In the genomic region with DNA sequence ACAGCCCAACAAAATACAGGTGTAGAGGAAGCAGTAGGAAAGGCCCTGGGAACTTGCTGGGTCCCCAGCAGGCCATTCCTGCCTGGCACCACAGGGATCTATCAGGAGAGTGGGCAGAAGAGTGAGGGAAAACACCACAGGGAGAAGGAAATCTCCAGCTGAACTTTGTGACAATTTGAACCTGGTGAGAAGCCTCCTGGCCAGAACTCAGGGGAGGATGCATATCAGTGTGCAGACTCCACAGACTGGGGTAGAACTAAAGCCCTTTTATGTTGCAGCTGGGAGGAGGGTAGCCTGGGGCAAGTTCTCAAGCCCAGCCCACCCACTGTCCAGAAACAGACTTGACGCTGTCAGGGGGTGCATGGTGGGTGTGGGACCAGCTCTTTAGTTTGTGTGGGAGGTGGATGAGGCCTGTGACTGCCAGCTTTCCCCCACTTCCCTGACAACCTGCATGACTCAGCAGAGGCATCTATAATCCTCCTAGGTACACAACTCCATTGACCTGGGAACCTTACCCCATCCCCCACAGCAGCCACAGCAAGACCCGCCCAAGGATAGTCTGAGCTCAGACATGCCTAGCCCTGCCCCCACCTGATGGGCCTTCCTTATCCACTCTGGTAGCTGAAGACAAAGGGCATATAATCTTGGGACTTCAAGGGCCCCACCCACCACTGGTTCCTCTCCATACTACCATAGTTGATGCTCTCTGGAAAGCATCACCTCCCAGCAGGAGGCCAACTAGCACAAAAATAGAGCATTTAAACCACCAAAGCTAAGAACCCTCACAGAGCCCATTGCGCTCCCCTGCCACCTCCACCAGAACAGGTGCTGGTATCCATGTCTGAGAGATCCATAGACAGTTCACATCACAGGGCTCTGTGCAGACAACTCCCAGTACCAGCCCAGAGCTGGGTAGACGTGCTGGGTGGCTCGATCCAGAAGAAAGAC, we compare ENCODE assay signal across 15 cellular contexts. TPM values are rescaled to one million over a fixed set of nuclear protein-coding genes. Genes with fewer than 3 reads are reported as not detected.
DNase-seq lines count a peak whose midpoint lies in the region; ATAC-seq, FAIRE-seq and TF ChIP-seq lines count a peak whose summit lies in the region.
"Had no signal": no experiment of that assay in that cellular context is flagged by ENCODE, and none has a peak within 500 bp of the region (broad histone marks: within the 10 kb centered on the region; RNA-seq: fewer than 3 reads in every experiment).

No MANE protein-coding gene starts in this region.

- 81 to 85% (median 84%) methylated on average over 4 to 5 of the region's 5 CpGs for WGBS in stomach, 5 donors

- no peaks in the 10 kb centered on the region for H3K36me3 ChIP-seq in stomach
- H3K36me3 ChIP-seq: ascending aorta had no signal

- TF ChIP-seq EP300 in stomach (IDR thresholded peaks at IDR 0.05) = no peak

- H3K27me3 ChIP-seq in foreskin keratinocyte (no peaks in the 10 kb centered on the region), stomach (no peaks in the 10 kb centered on the region)
- H3K27me3 ChIP-seq: ascending aorta, dorsolateral prefrontal cortex had no signal

- DNase-seq in activated CD4-positive, alpha-beta T cell treated with anti-CD3 and anti-CD28 coated beads, Interleukin-2, amount 10 ng/mL, durations not matched to agents 24 days and 14 days = no peak
- DNase-seq in activated CD4-positive, alpha-beta T cell treated with anti-CD3 and anti-CD28 coated beads, Interleukin-2, amount 50 U/mL, for 4 hours = no peak
- DNase-seq in RCC 7860 (ENCODE audit: low spot score) = peak; percentile 17
- peak; percentile 47 to 76 for DNase-seq in foreskin keratinocyte
- DNase-seq in stomach = peak; percentile 57
- no peak for DNase-seq in HuH-7 (ENCODE audit: low spot score)
- no peak for DNase-seq in DMS 273 treated with DMSO at 0.1 percent for 48 hours (lab: John Stamatoyannopoulos, UW)
- DNase-seq: activated CD4-positive, alpha-beta T cell treated with anti-CD3 and anti-CD28 coated beads for 4 hours; dorsolateral prefrontal cortex; immature natural killer cell; NCI-H1092 treated with DMSO at 0.1 percent for 48 hours; NCI-H446 treated with DMSO at 0.1 percent for 48 hours had no signal

- H3K9me3 Mint-ChIP-seq in activated CD4-positive, alpha-beta T cell treated with anti-CD3 and anti-CD28 coated beads, Interleukin-2, amount 10 ng/mL, durations not matched to agents 24 days and 14 days = peaks cover 8% of the 10 kb centered on the region
- H3K9me3 Mint-ChIP-seq: immature natural killer cell had no signal

- TF ChIP-seq CTCF in foreskin keratinocyte (conservative IDR thresholded peaks at IDR 0.05) = no peak
- no peak for TF ChIP-seq CTCF in stomach (IDR thresholded peaks at IDR 0.05)

- ATAC-seq in foreskin keratinocyte = peak; percentile 76
- ATAC-seq in HG03571 (IDR thresholded peaks at IDR 0.05; ENCODE audit: unreplicated experiment) = no peak

- H3K4me3 ChIP-seq in stomach = no peak overlapping the region
- H3K4me3 ChIP-seq: ascending aorta, dorsolateral prefrontal cortex had no signal

- H3K36me3 Mint-ChIP-seq in activated CD4-positive, alpha-beta T cell treated with anti-CD3 and anti-CD28 coated beads, Interleukin-2, amount 10 ng/mL, durations not matched to agents 24 days and 14 days (ENCODE audit: low read depth) = peaks cover 7% of the 10 kb centered on the region
- H3K36me3 Mint-ChIP-seq: immature natural killer cell had no signal

- peak overlapping the region; percentile 5 for H3K27ac Mint-ChIP-seq in activated CD4-positive, alpha-beta T cell treated with anti-CD3 and anti-CD28 coated beads, Interleukin-2, amount 10 ng/mL, durations not matched to agents 24 days and 14 days
- H3K27ac Mint-ChIP-seq: T-helper 1 cell treated with Interleukin-12 subunit alpha and Interleukin-12 subunit beta and Interleukin-4 antibody, amounts not matched to agents 30 μg/mL and 1 μg/mL, for 36 hours had no signal

- no peaks in the 10 kb centered on the region for H3K9me3 ChIP-seq in stomach
- H3K9me3 ChIP-seq: ascending aorta had no signal

- peaks cover 31% of the 10 kb centered on the region for H3K4me1 Mint-ChIP-seq in activated CD4-positive, alpha-beta T cell treated with anti-CD3 and anti-CD28 coated beads, Interleukin-2, amount 10 ng/mL, durations not matched to agents 24 days and 14 days
- H3K4me1 Mint-ChIP-seq: immature natural killer cell had no signal

- H3K27ac ChIP-seq in foreskin keratinocyte = no peak overlapping the region
- no peak overlapping the region for H3K27ac ChIP-seq in stomach
- H3K27ac ChIP-seq: ascending aorta, dorsolateral prefrontal cortex had no signal

- TF ChIP-seq POLR2A in stomach (IDR thresholded peaks at IDR 0.05) = no peak

- FAIRE-seq in RCC 7860 (lab: Jason Lieb, UNC) = no peak

- no peaks in the 10 kb centered on the region for H3K27me3 Mint-ChIP-seq in activated CD4-positive, alpha-beta T cell treated with anti-CD3 and anti-CD28 coated beads, Interleukin-2, amount 10 ng/mL, durations not matched to agents 24 days and 14 days

- H3K4me1 ChIP-seq in foreskin keratinocyte = peaks cover 8% of the 10 kb centered on the region
- no peaks in the 10 kb centered on the region for H3K4me1 ChIP-seq in stomach
- H3K4me1 ChIP-seq: ascending aorta had no signal

- H3K4me3 Mint-ChIP-seq in activated CD4-positive, alpha-beta T cell treated with anti-CD3 and anti-CD28 coated beads, Interleukin-2, amount 10 ng/mL, durations not matched to agents 24 days and 14 days = no peak overlapping the region
- H3K4me3 Mint-ChIP-seq: immature natural killer cell; T-helper 1 cell treated with Interleukin-12 subunit alpha and Interleukin-12 subunit beta and Interleukin-4 antibody, amounts not matched to agents 30 μg/mL and 1 μg/mL, for 36 hours had no signal

- intact Hi-C loops in activated CD4-positive, alpha-beta T cell treated with anti-CD3 and anti-CD28 coated beads, Interleukin-2, amount 10 ng/mL, durations not matched to agents 24 days and 14 days (cut with micrococcal nuclease) = no loop called here
- intact Hi-C loops in stomach (cut with DNase I; ENCODE audit: low total_unique reads) = no loop called here

RNA-seq across cellular contexts. Expression of a gene that starts 28.9 kb away (rescaled TPM):
- 121 and 128 TPM in 2 replicates for total RNA-seq in activated CD4-positive, alpha-beta T cell treated with anti-CD3 and anti-CD28 coated beads, Interleukin-2, amount 10 ng/mL, durations not matched to agents 24 days and 14 days
- 33.5 and 48.7 TPM in 2 replicates for total RNA-seq in foreskin keratinocyte
- polyA plus RNA-seq in foreskin keratinocyte = 21.3 and 28.5 TPM in 2 replicates
- total RNA-seq in stomach = 100 to 1,000 TPM in 1 of 5 donors, 10 to 100 TPM in 4; 36.2 to 122 (median 53.2) TPM
- 10 to 100 TPM; 21.7 to 36.3 (median 33.5) TPM for polyA plus RNA-seq in stomach

RNA-seq across cellular contexts. Expression of a gene that starts 29.8 kb away (rescaled TPM):
- total RNA-seq in activated CD4-positive, alpha-beta T cell treated with anti-CD3 and anti-CD28 coated beads, Interleukin-2, amount 10 ng/mL, durations not matched to agents 24 days and 14 days = 18.7 and 21.8 TPM in 2 replicates
- total RNA-seq in foreskin keratinocyte (15.4 and 17.5 TPM in 2 replicates), stomach (10 to 100 TPM; 41.4 to 72.4 (median 58.9) TPM)
- polyA plus RNA-seq in foreskin keratinocyte (13.0 and 14.4 TPM in 2 replicates), stomach (10 to 100 TPM; 23.6 to 45.6 (median 26.1) TPM)

RNA-seq across cellular contexts. Expression of a gene that starts 33.8 kb away (rescaled TPM):
- total RNA-seq in activated CD4-positive, alpha-beta T cell treated with anti-CD3 and anti-CD28 coated beads, Interleukin-2, amount 10 ng/mL, durations not matched to agents 24 days and 14 days = 16.9 and 20.8 TPM in 2 replicates
- total RNA-seq in foreskin keratinocyte (13.8 and 14.1 TPM in 2 replicates), stomach (100 to 1,000 TPM in 1 of 5 donors, 10 to 100 TPM in 4; 15.1 to 100 (median 49.6) TPM)
- polyA plus RNA-seq in foreskin keratinocyte (6.3 and 6.8 TPM in 2 replicates), stomach (10 to 100 TPM in 2 of 3 donors, 1 to 10 TPM in 1; 9.7 to 13.9 (median 12.4) TPM)

Comparison
In these comparisons a context has a peak if more than half of its experiments do, and no peak if none do; other contexts are left out.
1. DNase-seq: peak in RCC 7860 (single experiment), foreskin keratinocyte (2 of 2) and stomach (single experiment); none in activated CD4-positive, alpha-beta T cell treated with anti-CD3 and anti-CD28 coated beads, Interleukin-2, amount 10 ng/mL, durations not matched to agents 24 days and 14 days (single experiment), activated CD4-positive, alpha-beta T cell treated with anti-CD3 and anti-CD28 coated beads, Interleukin-2, amount 50 U/mL, for 4 hours (0 of 2), HuH-7 (single experiment) and DMS 273 treated with DMSO at 0.1 percent for 48 hours (single experiment).